1 cellular context compared by ENCODE assay signal in genomic region chr5:139579-140442, GRCh38.
TF ChIP-seq lines count a peak whose summit lies in the region.

No MANE protein-coding gene starts in this region.

TF ChIP-seq in WTC11, 78 proteins besides CTCF, POLR2A, EP300 and RAD21 (continued from another document):
- TF ChIP-seq ZNF532 (CRISPR knock-in tag; IDR thresholded peaks at IDR 0.05; ENCODE audit: borderline replicate concordance) (no peak), ATF1 (CRISPR knock-in tag; IDR thresholded peaks at IDR 0.05) (no peak), EMX1 (CRISPR knock-in tag; IDR thresholded peaks at IDR 0.05) (no peak), MYBL2 (CRISPR knock-in tag; IDR thresholded peaks at IDR 0.05) (no peak), NFYB (CRISPR knock-in tag; conservative IDR thresholded peaks at IDR 0.05; ENCODE audit: low read depth) (no peak)
